2 cellular contexts compared by ENCODE assay signal in the genomic region with DNA sequence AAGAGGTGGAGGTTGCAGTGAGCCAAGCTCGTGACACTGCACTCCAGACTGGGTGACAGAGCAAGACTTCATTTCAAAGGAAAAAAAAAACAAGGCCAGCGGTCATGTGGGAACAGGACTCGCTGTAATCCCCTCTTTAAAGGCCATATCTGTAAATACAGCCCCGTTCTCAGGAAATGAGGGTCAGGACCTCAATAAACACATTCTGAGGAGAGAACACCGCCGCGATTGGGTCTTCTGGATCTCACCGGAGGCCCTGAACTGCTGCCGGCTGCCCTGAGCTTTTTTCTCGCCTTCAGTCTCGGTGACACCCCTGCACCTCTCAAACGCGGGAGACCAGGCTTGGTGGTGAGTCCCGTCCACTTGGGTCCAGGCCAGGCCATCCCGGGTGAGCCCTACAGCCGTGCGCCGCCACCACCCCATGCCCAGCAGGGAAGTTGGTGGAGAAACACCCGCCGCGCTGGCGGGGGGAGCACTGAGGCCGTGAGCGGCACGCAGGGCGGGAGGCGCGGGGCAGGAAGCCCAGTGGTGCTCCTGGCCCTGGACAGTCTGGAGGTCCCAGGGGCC.
TF ChIP-seq lines count a peak whose summit lies in the region.

No MANE protein-coding gene starts in this region.

TF ChIP-seq in GM23338, 12 proteins besides CTCF, POLR2A, EP300 and RAD21 (continued from another document):
- TF ChIP-seq ZNF462 (CRISPR knock-in tag; IDR thresholded peaks at IDR 0.05), result no peak

TF ChIP-seq in HepG2, 621 proteins besides CTCF, POLR2A, EP300 and RAD21 (continued from another document):
- TF ChIP-seq, protein P1, sequence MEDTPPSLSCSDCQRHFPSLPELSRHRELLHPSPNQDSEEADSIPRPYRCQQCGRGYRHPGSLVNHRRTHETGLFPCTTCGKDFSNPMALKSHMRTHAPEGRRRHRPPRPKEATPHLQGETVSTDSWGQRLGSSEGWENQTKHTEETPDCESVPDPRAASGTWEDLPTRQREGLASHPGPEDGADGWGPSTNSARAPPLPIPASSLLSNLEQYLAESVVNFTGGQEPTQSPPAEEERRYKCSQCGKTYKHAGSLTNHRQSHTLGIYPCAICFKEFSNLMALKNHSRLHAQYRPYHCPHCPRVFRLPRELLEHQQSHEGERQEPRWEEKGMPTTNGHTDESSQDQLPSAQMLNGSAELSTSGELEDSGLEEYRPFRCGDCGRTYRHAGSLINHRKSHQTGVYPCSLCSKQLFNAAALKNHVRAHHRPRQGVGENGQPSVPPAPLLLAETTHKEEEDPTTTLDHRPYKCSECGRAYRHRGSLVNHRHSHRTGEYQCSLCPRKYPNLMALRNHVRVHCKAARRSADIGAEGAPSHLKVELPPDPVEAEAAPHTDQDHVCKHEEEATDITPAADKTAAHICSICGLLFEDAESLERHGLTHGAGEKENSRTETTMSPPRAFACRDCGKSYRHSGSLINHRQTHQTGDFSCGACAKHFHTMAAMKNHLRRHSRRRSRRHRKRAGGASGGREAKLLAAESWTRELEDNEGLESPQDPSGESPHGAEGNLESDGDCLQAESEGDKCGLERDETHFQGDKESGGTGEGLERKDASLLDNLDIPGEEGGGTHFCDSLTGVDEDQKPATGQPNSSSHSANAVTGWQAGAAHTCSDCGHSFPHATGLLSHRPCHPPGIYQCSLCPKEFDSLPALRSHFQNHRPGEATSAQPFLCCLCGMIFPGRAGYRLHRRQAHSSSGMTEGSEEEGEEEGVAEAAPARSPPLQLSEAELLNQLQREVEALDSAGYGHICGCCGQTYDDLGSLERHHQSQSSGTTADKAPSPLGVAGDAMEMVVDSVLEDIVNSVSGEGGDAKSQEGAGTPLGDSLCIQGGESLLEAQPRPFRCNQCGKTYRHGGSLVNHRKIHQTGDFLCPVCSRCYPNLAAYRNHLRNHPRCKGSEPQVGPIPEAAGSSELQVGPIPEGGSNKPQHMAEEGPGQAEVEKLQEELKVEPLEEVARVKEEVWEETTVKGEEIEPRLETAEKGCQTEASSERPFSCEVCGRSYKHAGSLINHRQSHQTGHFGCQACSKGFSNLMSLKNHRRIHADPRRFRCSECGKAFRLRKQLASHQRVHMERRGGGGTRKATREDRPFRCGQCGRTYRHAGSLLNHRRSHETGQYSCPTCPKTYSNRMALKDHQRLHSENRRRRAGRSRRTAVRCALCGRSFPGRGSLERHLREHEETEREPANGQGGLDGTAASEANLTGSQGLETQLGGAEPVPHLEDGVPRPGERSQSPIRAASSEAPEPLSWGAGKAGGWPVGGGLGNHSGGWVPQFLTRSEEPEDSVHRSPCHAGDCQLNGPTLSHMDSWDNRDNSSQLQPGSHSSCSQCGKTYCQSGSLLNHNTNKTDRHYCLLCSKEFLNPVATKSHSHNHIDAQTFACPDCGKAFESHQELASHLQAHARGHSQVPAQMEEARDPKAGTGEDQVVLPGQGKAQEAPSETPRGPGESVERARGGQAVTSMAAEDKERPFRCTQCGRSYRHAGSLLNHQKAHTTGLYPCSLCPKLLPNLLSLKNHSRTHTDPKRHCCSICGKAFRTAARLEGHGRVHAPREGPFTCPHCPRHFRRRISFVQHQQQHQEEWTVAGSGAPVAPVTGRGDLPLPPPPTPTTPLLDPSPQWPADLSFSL (CRISPR knock-in tag; IDR thresholded peaks at IDR 0.05), result peak; percentile 74
- peak; percentile 27; the same call in 1 of the 2 replicates for TF ChIP-seq KDM2A (CRISPR knock-in tag; IDR thresholded peaks at IDR 0.05; ENCODE audit: borderline replicate concordance, low read depth)
